In genomic region chr12:57456145-57456700, GRCh38 we compare ENCODE assay signal across 8 cellular contexts. TPM values are rescaled to one million over a fixed set of nuclear protein-coding genes. Genes with fewer than 3 reads are reported as not detected.
DNase-seq lines count a peak whose midpoint lies in the region; ATAC-seq, FAIRE-seq and TF ChIP-seq lines count a peak whose summit lies in the region.

No MANE protein-coding gene starts in this region.

- no TSS peak for BruUV-seq in OCI-LY7 (replicated peaks; lab: Mats Ljungman, UMichigan)

- DNase-seq in NOMO-1 (lab: John Stamatoyannopoulos, UW; ENCODE audit: unreplicated experiment in 2 of 2) (peak; percentile 13 to 41), NOMO-1 treated with dmso at 0.1 percent for 144 hours (lab: John Stamatoyannopoulos, UW; ENCODE audit: unreplicated experiment) (no peak), OCI-LY7 (ENCODE audit: low spot score) (peak; percentile 85), astrocyte (ENCODE audit: low read depth) (no peak), left kidney (ENCODE audit: low read depth, low spot score) (peak; percentile 90), type B pancreatic cell (ENCODE audit: extremely low spot score, unreplicated experiment) (no peak)

- CTCF ChIA-PET in OCI-LY7 (lab: Charles Lee; ENCODE audit: unreplicated experiment), result interaction anchor here (0.9 to 2.2 kb wide), 7 partner anchors 11 to 242 kb away, joined by 3 to 12 read pairs (median 4); no protein-coding TSS in a partner anchor

- H3K79me2 ChIP-seq in OCI-LY7 (ENCODE audit: insufficient read depth, low read depth, low read length), result no peaks in the 10 kb centered on the region
- H3K79me2 ChIP-seq in astrocyte (ENCODE audit: insufficient read depth, low read length), result no peaks in the 10 kb centered on the region

- H3K27ac Mint-ChIP-seq in astrocyte (ENCODE audit: unreplicated experiment), result peak overlapping the region; percentile 98
- H3K27ac Mint-ChIP-seq in type B pancreatic cell, result no peak overlapping the region

- H3K4me1 ChIP-seq in OCI-LY7 (ENCODE audit: insufficient read depth, low read length, poor library complexity, severe bottlenecking) (peaks cover 51% of the 10 kb centered on the region), astrocyte (ENCODE audit: insufficient read depth, low read length) (peaks cover 30% of the 10 kb centered on the region)

- no peaks in the 10 kb centered on the region for H3K9me3 ChIP-seq in OCI-LY7 (ENCODE audit: low read length)
- no peaks in the 10 kb centered on the region for H3K9me3 ChIP-seq in astrocyte (ENCODE audit: insufficient read depth, low read depth, low read length)

- H3K4me3 ChIP-seq in OCI-LY7 (ENCODE audit: low read depth, low read length, poor library complexity, severe bottlenecking), result peak overlapping the region; percentile 42
- H3K4me3 ChIP-seq in astrocyte (ENCODE audit: insufficient read depth, low read depth, low read length), result no peak overlapping the region

- peaks cover 44% of the 10 kb centered on the region for H3K4me1 Mint-ChIP-seq in astrocyte (ENCODE audit: low read depth, unreplicated experiment)
- peaks cover 19% of the 10 kb centered on the region for H3K4me1 Mint-ChIP-seq in type B pancreatic cell (ENCODE audit: unreplicated experiment)

- H3K9me3 Mint-ChIP-seq in astrocyte (ENCODE audit: unreplicated experiment) (no peaks in the 10 kb centered on the region), type B pancreatic cell (no peaks in the 10 kb centered on the region)

- H3K27ac ChIP-seq in OCI-LY7 (ENCODE audit: low read depth, low read length, poor library complexity, severe bottlenecking) (no peak overlapping the region), astrocyte (ENCODE audit: low read depth, low read length) (no peak overlapping the region)

- POLR2A ChIA-PET in OCI-LY7 (lab: Charles Lee), result interaction anchor here (0.5 to 2.1 kb wide), 10 partner anchors 20 to 227 kb away, joined by 3 to 7 read pairs (median 3); partner anchors contain the start of gene SHMT2

- peak; percentile 34 for ATAC-seq in HG02759 (IDR thresholded peaks at IDR 0.05; ENCODE audit: unreplicated experiment)
- no peak for ATAC-seq in GM21717 (IDR thresholded peaks at IDR 0.05; ENCODE audit: unreplicated experiment)

- H4K20me1 ChIP-seq in OCI-LY7 (ENCODE audit: insufficient read depth, low read length), result no peaks in the 10 kb centered on the region
- H4K20me1 ChIP-seq in astrocyte (ENCODE audit: insufficient read depth, low read length), result no peaks in the 10 kb centered on the region

- H2AFZ ChIP-seq in OCI-LY7 (ENCODE audit: low read length) (peak overlapping the region; percentile 23; the same call in 1 of the 2 replicates), astrocyte (ENCODE audit: low read depth, low read length) (peak overlapping the region; percentile 55)

- H3K9ac ChIP-seq in astrocyte (ENCODE audit: low read length), result no peak overlapping the region

- H3K4me3 Mint-ChIP-seq in astrocyte (ENCODE audit: unreplicated experiment), result peak overlapping the region; percentile 86
- H3K4me3 Mint-ChIP-seq in type B pancreatic cell, result peak overlapping the region; percentile 72

- peak overlapping the region; percentile 58 for H3K4me2 ChIP-seq in OCI-LY7 (ENCODE audit: low read length)
- H3K4me2 ChIP-seq in astrocyte (ENCODE audit: low read length), result peak overlapping the region; percentile 28

- H3K27me3 Mint-ChIP-seq in astrocyte (ENCODE audit: low read depth, unreplicated experiment), result no peaks in the 10 kb centered on the region
- H3K27me3 Mint-ChIP-seq in type B pancreatic cell, result peaks cover 13% of the 10 kb centered on the region

- no peak for FAIRE-seq in astrocyte (lab: Jason Lieb, UNC)

- no peaks in the 10 kb centered on the region for H3K9me2 ChIP-seq in OCI-LY7 (ENCODE audit: insufficient read depth, low read length)

- TF ChIP-seq CTCF in OCI-LY7 (conservative IDR thresholded peaks at IDR 0.05; ENCODE audit: low read length) (peak; percentile 86), astrocyte (IDR thresholded peaks at IDR 0.05; ENCODE audit: insufficient read depth, low read depth, low read length) (peak; percentile 49), type B pancreatic cell (conservative IDR thresholded peaks at IDR 0.05) (peak; percentile 73)

- intact Hi-C loops in OCI-LY7 (cut with micrococcal nuclease; ENCODE audit: unreplicated experiment), result loop anchor here (1.0 kb wide), 1 partner anchor 243 kb away; no protein-coding TSS in a partner anchor

- H3K27me3 ChIP-seq in astrocyte (ENCODE audit: insufficient read depth, low read length), result peaks cover 5% of the 10 kb centered on the region

- H3K36me3 ChIP-seq in OCI-LY7 (ENCODE audit: insufficient read depth, low read length), result no peaks in the 10 kb centered on the region
- H3K36me3 ChIP-seq in astrocyte (ENCODE audit: insufficient read depth, low read length), result no peaks in the 10 kb centered on the region

- H3K36me3 Mint-ChIP-seq in astrocyte (ENCODE audit: low read depth, unreplicated experiment) (no peaks in the 10 kb centered on the region), type B pancreatic cell (no peaks in the 10 kb centered on the region)

RNA-seq across cellular contexts. Expression of gene INHBE, which starts 1.1 kb away (rescaled TPM):
- 3.2 and 3.9 TPM in 2 replicates for total RNA-seq in OCI-LY7 (2014; rRNA removed; shearing (Covaris generic))
- total RNA-seq in OCI-LY7 (2022) (3.4 and 4.0 TPM in 2 replicates), astrocyte (24.6 and 37.5 TPM in 2 replicates), type B pancreatic cell (ENCODE audit: low replicate concordance) (0.27 and 0.29 TPM in 2 replicates)

RNA-seq across cellular contexts. Expression of gene GLI1, which starts 3.4 kb away (rescaled TPM):
- total RNA-seq in OCI-LY7 (2014; rRNA removed; shearing (Covaris generic)), result 3.9 and 4.6 TPM in 2 replicates
- 6.0 and 6.5 TPM in 2 replicates for total RNA-seq in OCI-LY7 (2022)
- 5.8 and 6.8 TPM in 2 replicates for total RNA-seq in astrocyte
- total RNA-seq in type B pancreatic cell (ENCODE audit: low replicate concordance), result 3.5 and 22.7 TPM in 2 replicates

RNA-seq across cellular contexts. Expression of gene INHBC, which starts 21.6 kb away (rescaled TPM):
- not detected in 2 replicates for total RNA-seq in OCI-LY7 (2014; rRNA removed; shearing (Covaris generic))
- total RNA-seq in OCI-LY7 (2022), result 0.36 and 0.72 TPM in 2 replicates
- not detected in 2 replicates for total RNA-seq in astrocyte
- not detected in 2 replicates for total RNA-seq in type B pancreatic cell (ENCODE audit: low replicate concordance)

RNA-seq across cellular contexts. Expression of gene ARHGAP9, which starts 23.4 kb away (rescaled TPM):
- 66.2 and 70.1 TPM in 2 replicates for total RNA-seq in OCI-LY7 (2014; rRNA removed; shearing (Covaris generic))
- total RNA-seq in OCI-LY7 (2022), result 105 and 111 TPM in 2 replicates
- 2.5 and 3.1 TPM in 2 replicates for total RNA-seq in astrocyte
- 0.52 and 1.8 TPM in 2 replicates for total RNA-seq in type B pancreatic cell (ENCODE audit: low replicate concordance)

RNA-seq across cellular contexts. Expression of gene R3HDM2, which starts 25.4 kb away (rescaled TPM):
- 15.0 and 25.8 TPM in 2 replicates for total RNA-seq in OCI-LY7 (2014; rRNA removed; shearing (Covaris generic))
- 47.2 and 65.7 TPM in 2 replicates for total RNA-seq in OCI-LY7 (2022)
- 18.8 and 19.2 TPM in 2 replicates for total RNA-seq in astrocyte
- total RNA-seq in type B pancreatic cell (ENCODE audit: low replicate concordance), result 49.1 and 59.0 TPM in 2 replicates

Comparison
In these comparisons a context has a peak if more than half of its experiments do, and no peak if none do; other contexts are left out.
1. DNase-seq: peak in NOMO-1 (2 of 2), OCI-LY7 (single experiment) and left kidney (single experiment); none in NOMO-1 treated with dmso at 0.1 percent for 144 hours (single experiment), astrocyte (single experiment) and type B pancreatic cell (single experiment).
2. Peak in every context shown above with its lines, with median percentiles within 50 percentile points of each other: CTCF ChIP-seq.